38 cellular contexts compared by ENCODE assay signal in genomic region chr2:121919803-121920202, GRCh38.
"Had no signal": no experiment of that assay in that cellular context is flagged by ENCODE, and none has a peak within 500 bp of the region (broad histone marks: within the 10 kb centered on the region; RNA-seq: fewer than 3 reads in every experiment).

No MANE protein-coding gene starts in this region.

- H3K4me1 Mint-ChIP-seq: activated B cell treated with CpG ODN at 0.5 μM for 24 hours; activated CD4-positive, alpha-beta T cell treated with anti-CD3 and anti-CD28 coated beads, Interleukin-2, amount 10 ng/mL, durations not matched to agents 24 days and 14 days; activated naive CD8-positive, alpha-beta T cell treated with anti-CD3 and anti-CD28 coated beads, Interleukin-2, amount 10 ng/mL, durations not matched to agents 7 days and 5 days; activated T-helper 17 cell treated with anti-CD3 and anti-CD28 coated beads, Interleukin-2, amount 50 U/mL, for 72 hours had no signal

- FAIRE-seq: astrocyte, TTC549 had no signal

- H3K4me3 Mint-ChIP-seq: activated B cell treated with CpG ODN at 0.5 μM for 24 hours; activated CD4-positive, alpha-beta memory T cell treated with anti-CD3 and anti-CD28 coated beads for 36 hours; activated CD4-positive, alpha-beta T cell treated with anti-CD3 and anti-CD28 coated beads, Interleukin-2, amount 10 ng/mL, durations not matched to agents 24 days and 14 days; activated CD8-positive, alpha-beta T cell treated with anti-CD3 and anti-CD28 coated beads for 36 hours; activated naive CD4-positive, alpha-beta T cell treated with anti-CD3 and anti-CD28 coated beads for 36 hours; activated naive CD8-positive, alpha-beta T cell treated with anti-CD3 and anti-CD28 coated beads, Interleukin-2, amount 10 ng/mL, durations not matched to agents 7 days and 5 days; activated T-cell treated with anti-CD3 and anti-CD28 coated beads, Interleukin-2, amount 50 U/mL, for 4 hours; activated T-cell treated with anti-CD3 and anti-CD28 coated beads, Interleukin-2, amount 50 U/mL, for 72 hours; activated T-helper 1 cell treated with anti-CD3 and anti-CD28 coated beads, Interleukin-12 subunit alpha, Interleukin-12 subunit beta, Interleukin-2, Interleukin-4 antibody, amounts not matched to agents 30 ng/mL and 10 ng/mL and 1 ng/mL, durations not matched to agents 14 hours and 24 hours and 36 hours; activated T-helper 17 cell treated with anti-CD3 and anti-CD28 coated beads, Interleukin-2, amount 50 U/mL, for 72 hours; T-helper 1 cell treated with Interleukin-12 subunit alpha and Interleukin-12 subunit beta and Interleukin-4 antibody, amounts not matched to agents 30 μg/mL and 1 μg/mL, for 36 hours; T-helper 2 cell treated with Interferon-gamma antibody and Interleukin-4, amounts not matched to agents 5 μg/mL and 100 μg/mL, for 36 hours had no signal

- H3K27ac Mint-ChIP-seq: activated B cell treated with CpG ODN at 0.5 μM for 24 hours; activated CD4-positive, alpha-beta memory T cell treated with anti-CD3 and anti-CD28 coated beads for 36 hours; activated CD4-positive, alpha-beta T cell treated with anti-CD3 and anti-CD28 coated beads, Interleukin-2, amount 10 ng/mL, durations not matched to agents 24 days and 14 days; activated CD8-positive, alpha-beta T cell treated with anti-CD3 and anti-CD28 coated beads for 36 hours; activated naive CD4-positive, alpha-beta T cell treated with anti-CD3 and anti-CD28 coated beads for 36 hours; activated naive CD4-positive, alpha-beta T cell treated with anti-CD3 and anti-CD28 coated beads, Interleukin-2, amount 50 U/mL, for 72 hours; activated naive CD8-positive, alpha-beta T cell treated with anti-CD3 and anti-CD28 coated beads, Interleukin-2, amount 10 ng/mL, durations not matched to agents 7 days and 5 days; activated T-cell treated with anti-CD3 and anti-CD28 coated beads, Interleukin-2, amount 50 U/mL, for 72 hours; activated T-helper 1 cell treated with anti-CD3 and anti-CD28 coated beads, Interleukin-12 subunit alpha, Interleukin-12 subunit beta, Interleukin-2, Interleukin-4 antibody, amounts not matched to agents 30 ng/mL and 10 ng/mL and 1 ng/mL, durations not matched to agents 14 hours and 24 hours and 36 hours; activated T-helper 17 cell treated with anti-CD3 and anti-CD28 coated beads, Interleukin-2, amount 50 U/mL, for 72 hours; T-helper 1 cell treated with Interleukin-12 subunit alpha and Interleukin-12 subunit beta and Interleukin-4 antibody, amounts not matched to agents 30 μg/mL and 1 μg/mL, for 36 hours; T-helper 2 cell treated with Interferon-gamma antibody and Interleukin-4, amounts not matched to agents 5 μg/mL and 100 μg/mL, for 36 hours had no signal

- H3K4me1 ChIP-seq: adrenal gland, body of pancreas, breast epithelium had no signal

- H3K36me3 Mint-ChIP-seq: activated CD4-positive, alpha-beta memory T cell treated with anti-CD3 and anti-CD28 coated beads for 36 hours; activated naive CD4-positive, alpha-beta T cell treated with anti-CD3 and anti-CD28 coated beads, Interleukin-2, amount 50 U/mL, for 72 hours; activated naive CD8-positive, alpha-beta T cell treated with anti-CD3 and anti-CD28 coated beads, Interleukin-2, amount 10 ng/mL, durations not matched to agents 7 days and 5 days had no signal

- H3K9me3 ChIP-seq: adrenal gland, body of pancreas, breast epithelium had no signal

- H3K9me3 Mint-ChIP-seq: activated CD4-positive, alpha-beta memory T cell treated with anti-CD3 and anti-CD28 coated beads for 36 hours; activated CD4-positive, alpha-beta T cell treated with anti-CD3 and anti-CD28 coated beads, Interleukin-2, amount 10 ng/mL, durations not matched to agents 24 days and 14 days; activated naive CD4-positive, alpha-beta T cell treated with anti-CD3 and anti-CD28 coated beads for 36 hours; activated T-cell treated with anti-CD3 and anti-CD28 coated beads, Interleukin-2, amount 50 U/mL, for 4 hours; activated T-cell treated with anti-CD3 and anti-CD28 coated beads, Interleukin-2, amount 50 U/mL, for 72 hours; activated T-helper 1 cell treated with anti-CD3 and anti-CD28 coated beads, Interleukin-12 subunit alpha, Interleukin-12 subunit beta, Interleukin-2, Interleukin-4 antibody, amounts not matched to agents 30 ng/mL and 10 ng/mL and 1 ng/mL, durations not matched to agents 14 hours and 24 hours and 36 hours; T-helper 1 cell treated with Interleukin-12 subunit alpha and Interleukin-12 subunit beta and Interleukin-4 antibody, amounts not matched to agents 30 μg/mL and 1 μg/mL, for 36 hours; T-helper 2 cell treated with Interferon-gamma antibody and Interleukin-4, amounts not matched to agents 5 μg/mL and 100 μg/mL, for 36 hours had no signal

- H3K27ac ChIP-seq: adrenal gland, body of pancreas, brain microvascular endothelial cell, breast epithelium, VCaP had no signal

- H3K4me3 ChIP-seq: adrenal gland, body of pancreas, breast epithelium had no signal

- H3K36me3 ChIP-seq: adrenal gland, brain microvascular endothelial cell, breast epithelium had no signal

- H3K27me3 Mint-ChIP-seq: activated B cell treated with CpG ODN at 0.5 μM for 24 hours; activated CD4-positive, alpha-beta memory T cell treated with anti-CD3 and anti-CD28 coated beads for 36 hours had no signal

- H3K27me3 ChIP-seq: adrenal gland, body of pancreas, brain microvascular endothelial cell, breast epithelium had no signal

- ATAC-seq: activated CD8-positive, alpha-beta T cell treated with anti-CD3 and anti-CD28 coated beads for 36 hours; activated naive CD4-positive, alpha-beta T cell treated with anti-CD3 and anti-CD28 coated beads, Interleukin-2, amount 50 U/mL, for 72 hours; activated T-cell treated with anti-CD3 and anti-CD28 coated beads, Interleukin-2, amount 50 U/mL, for 4 hours; activated T-cell treated with anti-CD3 and anti-CD28 coated beads, Interleukin-2, amount 50 U/mL, for 72 hours; activated T-helper 17 cell treated with anti-CD3 and anti-CD28 coated beads, Interleukin-2, amount 50 U/mL, for 72 hours; body of pancreas had no signal

- DNase-seq: activated B cell treated with CpG ODN at 0.5 μM for 24 hours; activated CD4-positive, alpha-beta memory T cell treated with anti-CD3 and anti-CD28 coated beads for 36 hours; activated CD4-positive, alpha-beta T cell treated with anti-CD3 and anti-CD28 coated beads for 4 hours; activated CD4-positive, alpha-beta T cell treated with anti-CD3 and anti-CD28 coated beads, Interleukin-2, amount 10 ng/mL, durations not matched to agents 24 days and 14 days; activated CD4-positive, alpha-beta T cell treated with anti-CD3 and anti-CD28 coated beads, Interleukin-2, amount 50 U/mL, for 1 hour; activated CD4-positive, alpha-beta T cell treated with anti-CD3 and anti-CD28 coated beads, Interleukin-2, amount 50 U/mL, for 4 hours; activated CD4-positive, CD25-positive, alpha-beta regulatory T cell treated with anti-CD3 and anti-CD28 coated beads, Interleukin-2, amount 50 U/mL, for 72 hours; activated CD8-positive, alpha-beta memory T cell treated with anti-CD3 and anti-CD28 coated beads, Interleukin-2, amount 50 U/mL, for 4 hours; activated CD8-positive, alpha-beta T cell treated with anti-CD3 and anti-CD28 coated beads for 36 hours; activated effector memory CD4-positive, alpha-beta T cell treated with anti-CD3 and anti-CD28 coated beads, Interleukin-2, amount 50 U/mL, for 16 hours; activated gamma-delta T cell treated with Interleukin-2 at 50 U/mL for 16 hours; activated naive CD4-positive, alpha-beta T cell; activated naive CD4-positive, alpha-beta T cell treated with anti-CD3 and anti-CD28 coated beads for 36 hours; activated naive CD4-positive, alpha-beta T cell treated with anti-CD3 and anti-CD28 coated beads, Interleukin-2, amount 50 U/mL, for 16 hours; activated naive CD8-positive, alpha-beta T cell treated with anti-CD3 and anti-CD28 coated beads, Interleukin-2, amount 10 ng/mL, durations not matched to agents 7 days and 5 days; activated T-cell treated with anti-CD3 and anti-CD28 coated beads for 4 hours; activated T-cell treated with anti-CD3 and anti-CD28 coated beads, Interleukin-2, amount 50 U/mL, for 1 hour; activated T-cell treated with anti-CD3 and anti-CD28 coated beads, Interleukin-2, amount 50 U/mL, for 4 hours; activated T-cell treated with anti-CD3 and anti-CD28 coated beads, Interleukin-2, amount 50 U/mL, for 72 hours; adrenal gland; amniotic stem cell; aorta; body of pancreas; brain microvascular endothelial cell; central memory CD4-positive, alpha-beta T cell; SW 1271; T-helper 1 cell; T-helper 2 cell; T-helper 9 cell had no signal
